18 cellular contexts compared by ENCODE assay signal in genomic region chr7:41201021-41201420, GRCh38.
DNase-seq lines count a peak whose midpoint lies in the region; ATAC-seq and TF ChIP-seq lines count a peak whose summit lies in the region.
"Had no signal": no experiment of that assay in that cellular context is flagged by ENCODE, and none has a peak within 500 bp of the region (broad histone marks: within the 10 kb centered on the region; RNA-seq: fewer than 3 reads in every experiment).

No MANE protein-coding gene starts in this region.

- H3K4me1 ChIP-seq in left lung: no peaks in the 10 kb centered on the region
- H3K4me1 ChIP-seq: BLaER1 treated with 17β-estradiol and CSF1 and Interleukin-3, amounts not matched to agents 10 nM and 100 nM had no signal

- peaks cover 4% of the 10 kb centered on the region for H3K4me1 Mint-ChIP-seq in endothelial cell (ENCODE audit: unreplicated experiment)

- H3K9me3 ChIP-seq in left lung: no peaks in the 10 kb centered on the region
- H3K9me3 ChIP-seq: BLaER1 treated with 17β-estradiol and CSF1 and Interleukin-3, amounts not matched to agents 10 nM and 100 nM; Caco-2 had no signal

- H3K36me3 Mint-ChIP-seq in endothelial cell (ENCODE audit: low read depth, unreplicated experiment): no peaks in the 10 kb centered on the region
- H3K36me3 Mint-ChIP-seq: CD8-positive, alpha-beta T cell had no signal

- no peaks in the 10 kb centered on the region for H3K36me3 ChIP-seq in left lung
- H3K36me3 ChIP-seq: BLaER1 treated with 17β-estradiol and CSF1 and Interleukin-3, amounts not matched to agents 10 nM and 100 nM had no signal

- peak in 38 of 42 donors; percentile 14 to 84 (median 52) for DNase-seq in head of caudate nucleus
- no peak for DNase-seq in left lung
- peak; percentile 64 for DNase-seq in putamen (ENCODE audit: low spot score)
- DNase-seq in endothelial cell (ENCODE audit: low spot score): no peak
- DNase-seq: 8988T; ACHN; AML-193; Caco-2; Calu3; CD4-positive, alpha-beta T cell; CD8-positive, alpha-beta T cell; DMS79 treated with DMSO at 0.1 percent for 48 hours; GF-D8 had no signal

- no peaks in the 10 kb centered on the region for H3K9me3 Mint-ChIP-seq in endothelial cell (ENCODE audit: unreplicated experiment)
- H3K9me3 Mint-ChIP-seq: CD8-positive, alpha-beta T cell had no signal

- H3K27ac Mint-ChIP-seq in endothelial cell (ENCODE audit: unreplicated experiment): no peak overlapping the region
- H3K27ac Mint-ChIP-seq: B cell; CD4-positive, alpha-beta T cell; CD8-positive, alpha-beta T cell had no signal

- no peak for TF ChIP-seq CTCF in left lung (IDR thresholded peaks at IDR 0.05)
- TF ChIP-seq CTCF in endothelial cell (IDR thresholded peaks at IDR 0.05; ENCODE audit: unreplicated experiment): no peak

- intact Hi-C loops in head of caudate nucleus (cut with DNase I): no loop called here
- intact Hi-C loops in left lung (cut with DNase I): no loop called here

- no peak overlapping the region for H3K27ac ChIP-seq in left lung
- H3K27ac ChIP-seq: BLaER1 treated with 17β-estradiol and CSF1 and Interleukin-3, amounts not matched to agents 10 nM and 100 nM; C4-2B had no signal

- ATAC-seq in left lung: peak; percentile 23
- no peak for ATAC-seq in GM21786 (IDR thresholded peaks at IDR 0.05; ENCODE audit: unreplicated experiment)
- ATAC-seq in GM19328 (IDR thresholded peaks at IDR 0.05; ENCODE audit: unreplicated experiment): no peak
- ATAC-seq: CD8-positive, alpha-beta T cell had no signal

- H3K27me3 ChIP-seq in left lung: no peaks in the 10 kb centered on the region
- H3K27me3 ChIP-seq: BLaER1 treated with 17β-estradiol and CSF1 and Interleukin-3, amounts not matched to agents 10 nM and 100 nM had no signal

- H3K4me3 ChIP-seq in left lung: no peak overlapping the region
- H3K4me3 ChIP-seq: BLaER1 treated with 17β-estradiol and CSF1 and Interleukin-3, amounts not matched to agents 10 nM and 100 nM had no signal

- no peaks in the 10 kb centered on the region for H3K27me3 Mint-ChIP-seq in endothelial cell (ENCODE audit: unreplicated experiment)
- H3K27me3 Mint-ChIP-seq: B cell; CD4-positive, alpha-beta T cell had no signal

- no peak overlapping the region for H3K4me3 Mint-ChIP-seq in endothelial cell (ENCODE audit: unreplicated experiment)
- H3K4me3 Mint-ChIP-seq: B cell; CD4-positive, alpha-beta T cell; CD8-positive, alpha-beta T cell had no signal

Comparison
In these comparisons a context has a peak if more than half of its experiments do, and no peak if none do; other contexts are left out.
1. DNase-seq: peak in head of caudate nucleus (38 of 42) and putamen (single experiment); none in left lung (0 of 2) and endothelial cell (single experiment).